In genomic region chr21:39346671-39347327, GRCh38 we compare ENCODE assay signal across 12 cellular contexts. TPM values are rescaled to one million over a fixed set of nuclear protein-coding genes. Genes with fewer than 3 reads are reported as not detected.
A peak's percentile ranks its signal among the peaks of the same experiment; 100 is the strongest.
DNase-seq lines count a peak whose midpoint lies in the region; ATAC-seq, FAIRE-seq and TF ChIP-seq lines count a peak whose summit lies in the region.
"Had no signal": no experiment of that assay in that cellular context is flagged by ENCODE, and none has a peak within 500 bp of the region (broad histone marks: within the 10 kb centered on the region; RNA-seq: fewer than 3 reads in every experiment).

No MANE protein-coding gene starts in this region.

- peak overlapping the region; percentile 92 for H3K9ac ChIP-seq in endothelial cell of umbilical vein (replicated peaks; ENCODE audit: extremely low read depth, insufficient read depth, low read length)

- FAIRE-seq in endothelial cell of umbilical vein (lab: Jason Lieb, UNC) = no peak
- FAIRE-seq: A204.1 had no signal

- no peak for TF ChIP-seq CTCF in PC-9 (conservative IDR thresholded peaks at IDR 0.05)
- no peak for TF ChIP-seq CTCF in endothelial cell of umbilical vein (IDR thresholded peaks at IDR 0.05; ENCODE audit: extremely low read depth in 1 of 2, insufficient read depth in 1 of 2, low read depth in 1 of 2, low read length in 2 of 2)
- TF ChIP-seq CTCF in psoas muscle (IDR thresholded peaks at IDR 0.05) = no peak

- H3K79me2 ChIP-seq in PC-9 (ENCODE audit: low read depth) (peaks cover 48% of the 10 kb centered on the region), endothelial cell of umbilical vein (ENCODE audit: control insufficient read depth, insufficient read depth, low read length) (peaks cover 37% of the 10 kb centered on the region)

- H3K9me1 ChIP-seq in endothelial cell of umbilical vein (replicated peaks; ENCODE audit: control insufficient read depth, extremely low read depth, insufficient read depth, low read length) = no peaks in the 10 kb centered on the region

- no peaks in the 10 kb centered on the region for H3K27me3 Mint-ChIP-seq in T-helper 1 cell treated with Interleukin-12 subunit alpha and Interleukin-12 subunit beta and Interleukin-4 antibody, amounts not matched to agents 30 μg/mL and 1 μg/mL, for 36 hours (ENCODE audit: low read depth)

- intact Hi-C loops in PC-9 (cut with micrococcal nuclease; ENCODE audit: unreplicated experiment) = no loop called here
- intact Hi-C loops in endothelial cell of umbilical vein (cut with micrococcal nuclease) = no loop called here
- intact Hi-C loops in psoas muscle (cut with DNase I) = loop anchor here in 1 of 2 donors (5.0 kb wide), 1 partner anchor 34 kb away; the partner anchor contains the start of gene BRWD1

- BruUV-seq in PC-9 (replicated peaks; lab: Mats Ljungman, UMichigan) = no TSS peak
- no TSS peak for BruUV-seq in endothelial cell of umbilical vein (replicated peaks; lab: Mats Ljungman, UMichigan)

- peak overlapping the region; percentile 62 for H3K27ac Mint-ChIP-seq in T-helper 1 cell treated with Interleukin-12 subunit alpha and Interleukin-12 subunit beta and Interleukin-4 antibody, amounts not matched to agents 30 μg/mL and 1 μg/mL, for 36 hours

- DNase-seq in T-helper 1 cell (no peak), PC-9 (no peak), endothelial cell of umbilical vein (ENCODE audit: low read depth, low spot score) (no peak), psoas muscle (no peak), NCI-H1417 (lab: John Stamatoyannopoulos, UW) (no peak)
- DNase-seq: hypothalamus; NCI-H524; stimulated activated CD4-positive, alpha-beta T cell treated with anti-CD3 and anti-CD28 coated beads, Interleukin-4, amount 100 ng/mL, for 4 hours had no signal

- peaks cover 40% of the 10 kb centered on the region for H3F3A ChIP-seq in PC-9 (ENCODE audit: insufficient read depth, low read depth)

- H3K4me2 ChIP-seq in PC-9 = peak overlapping the region; percentile 84
- peak overlapping the region; percentile 100 for H3K4me2 ChIP-seq in endothelial cell of umbilical vein (ENCODE audit: insufficient read depth, low read length)

- no peaks in the 10 kb centered on the region for H3K9me3 Mint-ChIP-seq in T-helper 1 cell treated with Interleukin-12 subunit alpha and Interleukin-12 subunit beta and Interleukin-4 antibody, amounts not matched to agents 30 μg/mL and 1 μg/mL, for 36 hours

- no peak overlapping the region for H2AFZ ChIP-seq in PC-9
- no peak overlapping the region for H2AFZ ChIP-seq in endothelial cell of umbilical vein (ENCODE audit: low read depth, low read length)

- H3K36me3 ChIP-seq in PC-9 (ENCODE audit: low read depth) = peaks cover 33% of the 10 kb centered on the region
- peaks cover 9 to 25% of the 10 kb centered on the region in 2 experiments for H3K36me3 ChIP-seq in endothelial cell of umbilical vein (ENCODE audit: control insufficient read depth in 2 of 2, extremely low read depth in 1 of 2, insufficient read depth in 2 of 2, low read length in 2 of 2)
- H3K36me3 ChIP-seq in psoas muscle (ENCODE audit: insufficient read depth in 1 of 2, low read depth in 1 of 2) = peaks cover 0 to 45% of the 10 kb centered on the region in 2 donors

- H3K9me2 ChIP-seq in PC-9 (ENCODE audit: insufficient read depth) = no peaks in the 10 kb centered on the region

- H3K36me3 Mint-ChIP-seq in T-helper 1 cell treated with Interleukin-12 subunit alpha and Interleukin-12 subunit beta and Interleukin-4 antibody, amounts not matched to agents 30 μg/mL and 1 μg/mL, for 36 hours (ENCODE audit: low read depth) = peaks cover 40% of the 10 kb centered on the region

- dilution Hi-C loops in endothelial cell of umbilical vein (cut with MboI; ENCODE audit: extremely low pct_ligation_motif_present, low sequenced_read_pairs) = no loop called here

- H3K9me3 ChIP-seq in PC-9 (ENCODE audit: insufficient read depth, low read depth) = no peaks in the 10 kb centered on the region
- H3K9me3 ChIP-seq in endothelial cell of umbilical vein (replicated peaks; ENCODE audit: control insufficient read depth, insufficient read depth, low read length) = no peaks in the 10 kb centered on the region
- H3K9me3 ChIP-seq in psoas muscle = no peaks in the 10 kb centered on the region

- POLR2A ChIA-PET in PC-9 (lab: Charles Lee; ENCODE audit: unreplicated experiment) (no interaction called here), endothelial cell of umbilical vein (lab: Charles Lee) (no interaction called here)

- no peaks in the 10 kb centered on the region for H3K27me3 ChIP-seq in PC-9 (ENCODE audit: insufficient read depth, low read depth)
- H3K27me3 ChIP-seq in endothelial cell of umbilical vein (ENCODE audit: control insufficient read depth in 2 of 2, insufficient read depth in 2 of 2, low read length in 2 of 2) = no peaks in the 10 kb centered on the region
- no peaks in the 10 kb centered on the region for H3K27me3 ChIP-seq in psoas muscle (ENCODE audit: insufficient read depth in 3 of 3, low read length in 2 of 3)

- H4K20me1 ChIP-seq in PC-9 (ENCODE audit: insufficient read depth) (peaks cover 21% of the 10 kb centered on the region), endothelial cell of umbilical vein (replicated peaks; ENCODE audit: control insufficient read depth, extremely low read depth, insufficient read depth, low read length) (peaks cover 7% of the 10 kb centered on the region)

- peaks cover 32% of the 10 kb centered on the region for H3K4me1 ChIP-seq in PC-9 (replicated peaks; ENCODE audit: insufficient read depth)
- H3K4me1 ChIP-seq in endothelial cell of umbilical vein (ENCODE audit: control insufficient read depth, extremely low read depth, insufficient read depth, low read length) = peaks cover 34% of the 10 kb centered on the region
- peaks cover 13% of the 10 kb centered on the region for H3K4me1 ChIP-seq in psoas muscle

- peak overlapping the region; percentile 92 for H3K4me3 ChIP-seq in PC-9
- peak overlapping the region; percentile 12 to 100 (median 99) for H3K4me3 ChIP-seq in endothelial cell of umbilical vein (replicated peaks in 1 of 3; ENCODE audit: insufficient read depth in 1 of 3, low read depth in 1 of 3, low read length in 3 of 3)
- H3K4me3 ChIP-seq in psoas muscle = peak overlapping the region; percentile 88

- CTCF ChIA-PET in PC-9 (lab: Charles Lee) (interaction anchor here (1.1 kb wide), 1 partner anchor 41 kb away, joined by 3 read pairs; no protein-coding TSS in a partner anchor), endothelial cell of umbilical vein (lab: Charles Lee) (interaction anchor here (1.5 to 2.4 kb wide), 4 partner anchors 8 to 41 kb away, joined by 3 to 14 read pairs (median 7); a partner anchor contains a TSS)

- H3K4me1 Mint-ChIP-seq in T-helper 1 cell treated with Interleukin-12 subunit alpha and Interleukin-12 subunit beta and Interleukin-4 antibody, amounts not matched to agents 30 μg/mL and 1 μg/mL, for 36 hours (ENCODE audit: low read depth) = peaks cover 42% of the 10 kb centered on the region

- WGBS in psoas muscle, 3 donors = 65 to 69% (median 65%) methylated on average over 7 of the region's 7 CpGs

- no peak overlapping the region for H3K27ac ChIP-seq in PC-9
- peak overlapping the region; percentile 91 for H3K27ac ChIP-seq in endothelial cell of umbilical vein (ENCODE audit: insufficient read depth, low read depth, low read length)
- no peak overlapping the region for H3K27ac ChIP-seq in psoas muscle

- ATAC-seq in psoas muscle (no peak), GM21529 (IDR thresholded peaks at IDR 0.05; ENCODE audit: unreplicated experiment) (no peak), HG02885 (IDR thresholded peaks at IDR 0.05; ENCODE audit: poor library complexity, unreplicated experiment) (no peak)

- TF ChIP-seq POLR2A in endothelial cell of umbilical vein (IDR thresholded peaks at IDR 0.05; ENCODE audit: low read depth, low read length) = no peak

- H3K4me3 Mint-ChIP-seq in T-helper 1 cell treated with Interleukin-12 subunit alpha and Interleukin-12 subunit beta and Interleukin-4 antibody, amounts not matched to agents 30 μg/mL and 1 μg/mL, for 36 hours = peak overlapping the region; percentile 75

TF ChIP-seq in endothelial cell of umbilical vein, 7 proteins besides CTCF, POLR2A, EP300 and RAD21:
- no peak for TF ChIP-seq EZH2 (IDR thresholded peaks at IDR 0.05; ENCODE audit: borderline replicate concordance, low read depth, low read length, severe bottlenecking)
- no peak for TF ChIP-seq MYC (IDR thresholded peaks at IDR 0.05; ENCODE audit: low read depth, low read length)
- TF ChIP-seq FOS (IDR thresholded peaks at IDR 0.05; ENCODE audit: borderline replicate concordance, insufficient read depth, low read length) = no peak

RNA-seq across cellular contexts. Expression of gene HMGN1, which starts 2.1 kb away (rescaled TPM):
- total RNA-seq in PC-9 (2021) (369 and 402 TPM in 2 replicates), endothelial cell of umbilical vein (360 and 389 TPM in 2 replicates), psoas muscle (10 to 100 TPM; 16.0 to 37.2 (median 20.6) TPM)
- polyA plus RNA-seq in endothelial cell of umbilical vein (106 and 162 TPM in 2 replicates), psoas muscle (10 to 100 TPM; 13.9 to 27.5 (median 17.7) TPM)
- 154 and 164 TPM in 2 replicates for polyA plus RNA-seq in endothelial cell of umbilical vein (2011; cell fraction: cytosol; rRNA removed)
- polyA plus RNA-seq in endothelial cell of umbilical vein (2011; cell fraction: nucleus; rRNA removed) = 129 and 212 TPM in 2 replicates
- polyA plus RNA-seq in endothelial cell of umbilical vein (2012) = 355 and 419 TPM in 2 replicates
- 65.5 and 67.3 TPM in 2 replicates for polyA minus RNA-seq in endothelial cell of umbilical vein
- polyA minus RNA-seq in endothelial cell of umbilical vein (2011; cell fraction: cytosol; rRNA and poly(A)+ RNA removed) = 122 TPM
- 45.8 and 58.5 TPM in 2 replicates for polyA minus RNA-seq in endothelial cell of umbilical vein (2011; cell fraction: nucleus; rRNA and poly(A)+ RNA removed)

RNA-seq across cellular contexts. Expression of gene BRWD1, which starts 33.4 kb away (rescaled TPM):
- 38.9 and 42.9 TPM in 2 replicates for total RNA-seq in PC-9 (2021)
- 28.8 and 33.2 TPM in 2 replicates for total RNA-seq in endothelial cell of umbilical vein
- polyA plus RNA-seq in endothelial cell of umbilical vein = 4.7 and 6.1 TPM in 2 replicates
- 3.7 and 4.0 TPM in 2 replicates for polyA plus RNA-seq in endothelial cell of umbilical vein (2011; cell fraction: cytosol; rRNA removed)
- 19.7 and 23.3 TPM in 2 replicates for polyA plus RNA-seq in endothelial cell of umbilical vein (2011; cell fraction: nucleus; rRNA removed)
- polyA plus RNA-seq in endothelial cell of umbilical vein (2012) = 10.2 and 10.7 TPM in 2 replicates
- 47.1 and 51.2 TPM in 2 replicates for polyA minus RNA-seq in endothelial cell of umbilical vein
- 21.4 TPM for polyA minus RNA-seq in endothelial cell of umbilical vein (2011; cell fraction: cytosol; rRNA and poly(A)+ RNA removed)
- polyA minus RNA-seq in endothelial cell of umbilical vein (2011; cell fraction: nucleus; rRNA and poly(A)+ RNA removed) = 82.3 and 99.3 TPM in 2 replicates
- total RNA-seq in psoas muscle = 10 to 100 TPM; 30.2 to 33.0 (median 32.0) TPM
- 10 to 100 TPM; 12.6 to 21.0 (median 13.2) TPM for polyA plus RNA-seq in psoas muscle
